Comparison of ENCODE assay signal across 1 cellular context in genomic region chr2:199738723-199739412, GRCh38.
TF ChIP-seq lines count a peak whose summit lies in the region.

No MANE protein-coding gene starts in this region.

TF ChIP-seq in HepG2, 621 proteins besides CTCF, POLR2A, EP300 and RAD21 (continued from another document and continues in another):
- TF ChIP-seq NFKBIZ (CRISPR knock-in tag; IDR thresholded peaks at IDR 0.05) (0 out of 2 replicates have a peak, but pooled peaks have one; percentile 72), ZFP1 (CRISPR knock-in tag; IDR thresholded peaks at IDR 0.05) (peak; percentile 56; the same call in 1 of the 2 replicates), HMG20A (CRISPR knock-in tag; IDR thresholded peaks at IDR 0.05; ENCODE audit: borderline replicate concordance) (peak; percentile 93), RARA (CRISPR knock-in tag; IDR thresholded peaks at IDR 0.05) (peak; percentile 44), SMC3 (IDR thresholded peaks at IDR 0.05; ENCODE audit: low read length) (peak; percentile 65; the same call in 1 of the 2 replicates), IRF2 (CRISPR knock-in tag; IDR thresholded peaks at IDR 0.05) (no peak), CBFB (CRISPR knock-in tag; IDR thresholded peaks at IDR 0.05) (no peak), HDAC2 (CRISPR knock-in tag; IDR thresholded peaks at IDR 0.05) (peak; percentile 80), ZNF12 (CRISPR knock-in tag; IDR thresholded peaks at IDR 0.05) (peak; percentile 38; the same call in 1 of the 2 replicates), THAP8 (CRISPR knock-in tag; IDR thresholded peaks at IDR 0.05; ENCODE audit: borderline replicate concordance) (no peak), EHMT2 (IDR thresholded peaks at IDR 0.05; ENCODE audit: borderline replicate concordance, low read depth, low read length) (peak; percentile 38; the same call in 1 of the 2 replicates), KAT8 (CRISPR knock-in tag; IDR thresholded peaks at IDR 0.05) (peak; percentile 82), KLF9 (CRISPR knock-in tag; IDR thresholded peaks at IDR 0.05; ENCODE audit: low read depth) (0 out of 2 replicates have a peak, but pooled peaks have one; percentile 39), ZBTB7B (CRISPR knock-in tag; IDR thresholded peaks at IDR 0.05) (0 out of 2 replicates have a peak, but pooled peaks have one; percentile 43), CCDC6 (CRISPR knock-in tag; IDR thresholded peaks at IDR 0.05) (peak; percentile 61; the same call in 1 of the 2 replicates), FOXK1 (CRISPR knock-in tag; IDR thresholded peaks at IDR 0.05; ENCODE audit: borderline replicate concordance, low read depth) (peak; percentile 89), AGO1 (IDR thresholded peaks at IDR 0.05; ENCODE audit: low read depth, low read length, poor library complexity, severe bottlenecking) (no peak), FOXA3 (CRISPR knock-in tag; IDR thresholded peaks at IDR 0.05) (peak; percentile 99), ZNF350 (CRISPR knock-in tag; IDR thresholded peaks at IDR 0.05; ENCODE audit: borderline replicate concordance, low read depth) (no peak), MIER2 (CRISPR knock-in tag; IDR thresholded peaks at IDR 0.05) (peak; percentile 68; the same call in 1 of the 2 replicates), ZNF331 (CRISPR knock-in tag; IDR thresholded peaks at IDR 0.05) (peak; percentile 94), CREB1 (IDR thresholded peaks at IDR 0.05) (no peak), CREB1 (CRISPR knock-in tag; IDR thresholded peaks at IDR 0.05) (peak; percentile 67), ZFP36 (IDR thresholded peaks at IDR 0.05; ENCODE audit: borderline replicate concordance, low read depth, low read length, partially characterized antibody) (no peak), AHDC1 (CRISPR knock-in tag; IDR thresholded peaks at IDR 0.05; ENCODE audit: borderline replicate concordance) (peak; percentile 97), ZGPAT (CRISPR knock-in tag; IDR thresholded peaks at IDR 0.05) (peak; percentile 76), ZNF710 (CRISPR knock-in tag; IDR thresholded peaks at IDR 0.05; ENCODE audit: borderline replicate concordance) (peak; percentile 66; the same call in 1 of the 2 replicates), MAX (IDR thresholded peaks at IDR 0.05) (0 out of 2 replicates have a peak, but pooled peaks have one; percentile 29), FOXJ3 (CRISPR knock-in tag; IDR thresholded peaks at IDR 0.05; ENCODE audit: borderline replicate concordance) (peak; percentile 99), AFF4 (CRISPR knock-in tag; IDR thresholded peaks at IDR 0.05) (no peak), ZNF773 (CRISPR knock-in tag; IDR thresholded peaks at IDR 0.05; ENCODE audit: borderline replicate concordance) (no peak), HOMEZ (CRISPR knock-in tag; IDR thresholded peaks at IDR 0.05; ENCODE audit: low read depth) (peak; percentile 82; the same call in 1 of the 2 replicates), ISL2 (CRISPR knock-in tag; IDR thresholded peaks at IDR 0.05) (peak; percentile 93), ZNF281 (CRISPR knock-in tag; IDR thresholded peaks at IDR 0.05; ENCODE audit: borderline replicate concordance) (peak; percentile 19; the same call in 1 of the 2 replicates), ELF1 (CRISPR knock-in tag; IDR thresholded peaks at IDR 0.05) (peak; percentile 26; the same call in 1 of the 2 replicates), PATZ1 (CRISPR knock-in tag; IDR thresholded peaks at IDR 0.05) (0 out of 2 replicates have a peak, but pooled peaks have one; percentile 32)
